In genomic region chr2:152716805-152717241, GRCh38 we compare ENCODE assay signal across 7 cellular contexts. TPM values are rescaled to one million over a fixed set of nuclear protein-coding genes. Genes with fewer than 3 reads are reported as not detected.
A peak's percentile ranks its signal among the peaks of the same experiment; 100 is the strongest.
DNase-seq lines count a peak whose midpoint lies in the region; ATAC-seq and TF ChIP-seq lines count a peak whose summit lies in the region.

No MANE protein-coding gene starts in this region.

- no peaks in the 10 kb centered on the region for H3K27me3 Mint-ChIP-seq in memory B cell

- intact Hi-C loops in mammary epithelial cell (cut with micrococcal nuclease) = loop anchor here (1.0 to 10.0 kb wide), 2 partner anchors 292 to 541 kb away; no protein-coding TSS in a partner anchor

- H3K4me3 Mint-ChIP-seq in memory B cell = peak overlapping the region; percentile 96

- H3K4me3 ChIP-seq in mammary epithelial cell (replicated peaks in 1 of 3; ENCODE audit: insufficient read depth in 1 of 3, low read depth in 2 of 3, low read length in 3 of 3) = peak overlapping the region; percentile 89 to 97 (median 91)
- H3K4me3 ChIP-seq in stomach smooth muscle (ENCODE audit: low read length in 2 of 2) = peak overlapping the region; percentile 68 to 96

- peak overlapping the region; percentile 95 for H2AFZ ChIP-seq in mammary epithelial cell (ENCODE audit: low read depth, low read length)

- peaks cover 82% of the 10 kb centered on the region for H3K79me2 ChIP-seq in mammary epithelial cell (ENCODE audit: insufficient read depth, low read length)

- WGBS in mammary epithelial cell (ENCODE audit: low coverage, missing lambda C conversion rate) = 0% methylated on average over 9 of the region's 15 CpGs

- dilution Hi-C loops in mammary epithelial cell (cut with HindIII; ENCODE audit: low sequenced_read_pairs) = no loop called here

- in situ Hi-C loops in SK-MEL-5 (cut with HindIII; ENCODE audit: low pct_unique_long_range_greater_than_20kb, low sequenced_read_pairs) = no loop called here
- in situ Hi-C loops in mammary epithelial cell (cut with MboI; ENCODE audit: low sequenced_read_pairs in 2 of 2) = no loop called here

- H3K9ac ChIP-seq in mammary epithelial cell (ENCODE audit: insufficient read depth, low read length) (peak overlapping the region; percentile 96), stomach smooth muscle (ENCODE audit: low read length in 2 of 2) (peak overlapping the region; percentile 68 to 96)

- ATAC-seq in GM18502 (IDR thresholded peaks at IDR 0.05; ENCODE audit: poor library complexity, unreplicated experiment) (peak; percentile 0), HG03135 (IDR thresholded peaks at IDR 0.05; ENCODE audit: unreplicated experiment) (peak; percentile 2), memory B cell (ENCODE audit: low read depth) (no peak), HG03565 (IDR thresholded peaks at IDR 0.05; ENCODE audit: unreplicated experiment) (no peak)

- no peaks in the 10 kb centered on the region for H3K9me3 Mint-ChIP-seq in memory B cell

- H3K36me3 ChIP-seq in mammary epithelial cell (ENCODE audit: insufficient read depth, low read length) (peaks cover 12% of the 10 kb centered on the region), stomach smooth muscle (ENCODE audit: control insufficient read depth in 2 of 2, insufficient read depth in 2 of 2, low read length in 2 of 2) (peaks cover 0 to 7% of the 10 kb centered on the region in 2 donors)

- H3K9me3 ChIP-seq in mammary epithelial cell (replicated peaks; ENCODE audit: insufficient read depth, low read length) (no peaks in the 10 kb centered on the region), stomach smooth muscle (ENCODE audit: control insufficient read depth in 2 of 2, low read length in 2 of 2) (no peaks in the 10 kb centered on the region)

- peaks cover 10% of the 10 kb centered on the region for H3K36me3 Mint-ChIP-seq in memory B cell

- peak overlapping the region; percentile 98 for H3K27ac Mint-ChIP-seq in memory B cell

- H4K20me1 ChIP-seq in mammary epithelial cell (ENCODE audit: insufficient read depth, low read length) = peaks cover 4% of the 10 kb centered on the region

- BruUV-seq in mammary epithelial cell (replicated peaks; lab: Mats Ljungman, UMichigan) = no TSS peak

- H3K4me1 ChIP-seq in mammary epithelial cell (ENCODE audit: insufficient read depth, low read length) (peaks cover 14% of the 10 kb centered on the region), stomach smooth muscle (ENCODE audit: control insufficient read depth, insufficient read depth, low read length) (peaks cover 7% of the 10 kb centered on the region)

- DNase-seq in SK-MEL-5 (ENCODE audit: low read depth, low spot score) (peak; percentile 43), mammary epithelial cell (no peak), memory B cell (ENCODE audit: low spot score in 2 of 2) (no peak)

- H3K27ac ChIP-seq in mammary epithelial cell (ENCODE audit: insufficient read depth, low read depth, low read length) = peak overlapping the region; percentile 91
- peak overlapping the region; percentile 94 for H3K27ac ChIP-seq in stomach smooth muscle (ENCODE audit: low read length)

- H3K4me1 Mint-ChIP-seq in memory B cell = peaks cover 38% of the 10 kb centered on the region

- TF ChIP-seq CTCF in mammary epithelial cell (conservative IDR thresholded peaks at IDR 0.05 in 1 of 2, IDR thresholded peaks at IDR 0.05 in 1 of 2; ENCODE audit: extremely low read depth in 1 of 2, insufficient read depth in 1 of 2, low read depth in 1 of 2, low read length in 2 of 2) = no peak

- H3K27me3 ChIP-seq in mammary epithelial cell (ENCODE audit: insufficient read depth, low read length) = no peaks in the 10 kb centered on the region
- H3K27me3 ChIP-seq in stomach smooth muscle (ENCODE audit: control insufficient read depth in 1 of 2, insufficient read depth in 2 of 2, low read length in 2 of 2) = no peaks in the 10 kb centered on the region

- peak overlapping the region; percentile 90 for H3K4me2 ChIP-seq in mammary epithelial cell (ENCODE audit: insufficient read depth, low read depth, low read length)

- CTCF ChIA-PET in mammary epithelial cell (lab: Charles Lee; ENCODE audit: low non-redundant PET) = no interaction called here

RNA-seq across cellular contexts. Expression of gene PRPF40A, which starts 0.4 kb away (rescaled TPM):
- total RNA-seq in SK-MEL-5 (2014; rRNA removed; shearing (Covaris generic)) = 103 and 108 TPM in 2 replicates
- 47.5 and 66.2 TPM in 2 replicates for polyA plus RNA-seq in SK-MEL-5 (2015; cell fraction: cytosol; rRNA removed)
- polyA plus RNA-seq in SK-MEL-5 (2015; cell fraction: nucleus; rRNA removed) = 65.0 and 88.4 TPM in 2 replicates
- 100 to 1,000 TPM; 126 to 133 TPM for total RNA-seq in mammary epithelial cell
- polyA plus RNA-seq in mammary epithelial cell = 78.8 TPM
- 91.4 TPM for polyA minus RNA-seq in mammary epithelial cell

RNA-seq across cellular contexts. Expression of gene ARL6IP6, which starts 1.6 kb away (rescaled TPM):
- 10.8 and 11.1 TPM in 2 replicates for total RNA-seq in SK-MEL-5 (2014; rRNA removed; shearing (Covaris generic))
- 17.6 and 29.3 TPM in 2 replicates for polyA plus RNA-seq in SK-MEL-5 (2015; cell fraction: cytosol; rRNA removed)
- polyA plus RNA-seq in SK-MEL-5 (2015; cell fraction: nucleus; rRNA removed) = 23.5 and 29.7 TPM in 2 replicates
- total RNA-seq in mammary epithelial cell = 10 to 100 TPM; 20.3 to 24.3 TPM
- polyA plus RNA-seq in mammary epithelial cell = 25.4 TPM
- polyA minus RNA-seq in mammary epithelial cell = 86.7 TPM

Comparison
In these comparisons a context has a peak if more than half of its experiments do, and no peak if none do; other contexts are left out.
1. ATAC-seq: peak in GM18502 (single experiment) and HG03135 (single experiment); none in memory B cell (single experiment) and HG03565 (single experiment).